Comparison of ENCODE assay signal across 1 cellular context in genomic region chr10:31158000-31158658, GRCh38.
TF ChIP-seq lines count a peak whose summit lies in the region.

No MANE protein-coding gene starts in this region.

TF ChIP-seq in K562, 482 proteins besides CTCF, POLR2A, EP300 and RAD21:
- peak; percentile 98 for TF ChIP-seq ZBTB40 (IDR thresholded peaks at IDR 0.05)
- peak; percentile 96 for TF ChIP-seq ZBTB40 (CRISPR knock-in tag; IDR thresholded peaks at IDR 0.05)
- TF ChIP-seq FOXA3 (CRISPR knock-in tag; conservative IDR thresholded peaks at IDR 0.05 in 1 of 2, IDR thresholded peaks at IDR 0.05 in 1 of 2) = 0 out of 4 replicates have a peak, but pooled peaks of 1 of the 2 experiments have one; percentile 23
- TF ChIP-seq, protein P1, sequence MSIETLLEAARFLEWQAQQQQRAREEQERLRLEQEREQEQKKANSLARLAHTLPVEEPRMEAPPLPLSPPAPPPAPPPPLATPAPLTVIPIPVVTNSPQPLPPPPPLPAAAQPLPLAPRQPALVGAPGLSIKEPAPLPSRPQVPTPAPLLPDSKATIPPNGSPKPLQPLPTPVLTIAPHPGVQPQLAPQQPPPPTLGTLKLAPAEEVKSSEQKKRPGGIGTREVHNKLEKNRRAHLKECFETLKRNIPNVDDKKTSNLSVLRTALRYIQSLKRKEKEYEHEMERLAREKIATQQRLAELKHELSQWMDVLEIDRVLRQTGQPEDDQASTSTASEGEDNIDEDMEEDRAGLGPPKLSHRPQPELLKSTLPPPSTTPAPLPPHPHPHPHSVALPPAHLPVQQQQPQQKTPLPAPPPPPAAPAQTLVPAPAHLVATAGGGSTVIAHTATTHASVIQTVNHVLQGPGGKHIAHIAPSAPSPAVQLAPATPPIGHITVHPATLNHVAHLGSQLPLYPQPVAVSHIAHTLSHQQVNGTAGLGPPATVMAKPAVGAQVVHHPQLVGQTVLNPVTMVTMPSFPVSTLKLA (conservative IDR thresholded peaks at IDR 0.05) = peak in 1 of 2 experiments; percentile 29; a peak in 1 of 4 replicates
- TF ChIP-seq FIP1L1 (IDR thresholded peaks at IDR 0.05; ENCODE audit: low read depth, low read length, poor library complexity, severe bottlenecking) = no peak
- peak; percentile 72 for TF ChIP-seq ZNF384 (IDR thresholded peaks at IDR 0.05; ENCODE audit: low read depth, low read length)
- peak; percentile 85 for TF ChIP-seq NFIC (IDR thresholded peaks at IDR 0.05)
- no peak for TF ChIP-seq ZKSCAN3 (CRISPR knock-in tag; IDR thresholded peaks at IDR 0.05)
- peak; percentile 35; the same call in 1 of the 2 replicates for TF ChIP-seq EP400 (IDR thresholded peaks at IDR 0.05)
- no peak for TF ChIP-seq ZNF124 (CRISPR knock-in tag; IDR thresholded peaks at IDR 0.05)
TF ChIP-seq in K562: peak in this region for 6.
